Comparison of ENCODE assay signal across 8 cellular contexts in the genomic region with DNA sequence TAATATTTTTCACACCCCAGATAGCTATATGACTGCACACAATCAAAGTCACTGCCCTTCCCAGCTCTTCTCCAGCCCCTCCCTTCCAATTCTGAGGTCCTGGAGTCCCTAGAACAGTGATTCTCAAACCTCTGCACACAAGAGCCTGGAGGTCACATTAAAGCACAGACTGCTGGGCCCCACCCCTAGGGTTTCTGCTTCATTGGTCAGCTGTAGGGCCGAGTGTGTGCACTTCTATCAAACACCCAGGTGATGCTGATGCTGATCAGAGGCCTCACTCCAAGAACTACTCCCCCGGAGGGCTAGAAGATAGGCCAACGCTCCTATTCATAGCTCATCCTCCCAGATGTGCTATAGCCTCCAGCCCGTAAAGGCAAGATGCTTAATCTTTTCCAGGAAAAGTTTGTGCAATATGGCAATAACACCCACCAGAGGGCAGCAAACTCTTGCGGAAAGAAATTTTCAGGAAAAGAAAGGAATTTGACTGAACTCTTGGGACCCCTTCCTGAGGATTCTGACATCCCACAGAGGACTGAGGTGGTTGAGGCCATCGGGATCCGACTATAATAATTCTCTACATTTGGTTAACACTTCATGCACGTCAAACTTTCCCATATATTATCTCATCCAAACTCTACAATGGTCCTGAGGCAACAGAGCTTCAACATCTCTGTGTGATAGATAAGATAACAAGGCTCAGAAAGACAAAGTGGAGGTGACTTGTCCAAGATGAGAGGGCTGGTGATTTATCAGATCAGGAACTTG.
DNase-seq lines count a peak whose midpoint lies in the region; ATAC-seq and TF ChIP-seq lines count a peak whose summit lies in the region.

No MANE protein-coding gene starts in this region.

- H3K4me1 ChIP-seq in left ventricle myocardium inferior (no peaks in the 10 kb centered on the region), gastrocnemius medialis (peaks cover 12 to 19% of the 10 kb centered on the region in 2 donors)

- H3K27me3 Mint-ChIP-seq in activated T-cell treated with anti-CD3 and anti-CD28 coated beads, Interleukin-2, amount 50 U/mL, for 24 hours, result peaks cover 29% of the 10 kb centered on the region

- no peak for DNase-seq in activated T-cell treated with anti-CD3 and anti-CD28 coated beads, Interleukin-2, amount 50 U/mL, for 24 hours
- no peak for DNase-seq in activated T-cell treated with anti-CD3 and anti-CD28 coated beads, Interleukin-2, amount 50 U/mL, for 48 hours
- DNase-seq in NCI-H1048 (lab: John Stamatoyannopoulos, UW) (peak; percentile 38), left ventricle myocardium inferior (no peak), gastrocnemius medialis (no peak)

- TF ChIP-seq CTCF in WI38 (IDR thresholded peaks at IDR 0.05; ENCODE audit: low read depth, low read length), result peak; percentile 52
- TF ChIP-seq CTCF in left ventricle myocardium inferior (IDR thresholded peaks at IDR 0.05; ENCODE audit: borderline replicate concordance), result peak; percentile 76
- TF ChIP-seq CTCF in gastrocnemius medialis (IDR thresholded peaks at IDR 0.05 in 4 of 5, conservative IDR thresholded peaks at IDR 0.05 in 1 of 5), result peak; percentile 59 to 79 (median 68)

- H3K4me1 Mint-ChIP-seq in activated T-cell treated with anti-CD3 and anti-CD28 coated beads, Interleukin-2, amount 50 U/mL, for 24 hours (ENCODE audit: low read depth), result peaks cover 17% of the 10 kb centered on the region

- H3K4me3 Mint-ChIP-seq in activated T-cell treated with anti-CD3 and anti-CD28 coated beads, Interleukin-2, amount 50 U/mL, for 24 hours, result no peak overlapping the region

- peaks cover 13% of the 10 kb centered on the region for H3K27me3 ChIP-seq in left ventricle myocardium inferior (ENCODE audit: low read depth)
- H3K27me3 ChIP-seq in gastrocnemius medialis, result no peaks in the 10 kb centered on the region

- intact Hi-C loops in left ventricle myocardium inferior (cut with micrococcal nuclease) (loop anchor here (5.0 kb wide), 1 partner anchor 234 kb away; no protein-coding TSS in a partner anchor), gastrocnemius medialis (cut with DNase I; ENCODE audit: low total_unique reads) (no loop called here)

- no peak for TF ChIP-seq POLR2A in gastrocnemius medialis (IDR thresholded peaks at IDR 0.05)

- H3K4me3 ChIP-seq in WI38 (ENCODE audit: low read depth, low read length) (no peak overlapping the region), left ventricle myocardium inferior (no peak overlapping the region), gastrocnemius medialis (no peak overlapping the region)

- no peaks in the 10 kb centered on the region for H3K36me3 ChIP-seq in left ventricle myocardium inferior
- H3K36me3 ChIP-seq in gastrocnemius medialis, result no peaks in the 10 kb centered on the region

- H3K36me3 Mint-ChIP-seq in activated T-cell treated with anti-CD3 and anti-CD28 coated beads, Interleukin-2, amount 50 U/mL, for 24 hours (ENCODE audit: low read depth), result no peaks in the 10 kb centered on the region

- H3K9me3 ChIP-seq in left ventricle myocardium inferior (replicated peaks) (no peaks in the 10 kb centered on the region), gastrocnemius medialis (no peaks in the 10 kb centered on the region)

- ATAC-seq in gastrocnemius medialis (no peak), GM18502 (IDR thresholded peaks at IDR 0.05; ENCODE audit: poor library complexity, unreplicated experiment) (no peak), HG03432 (IDR thresholded peaks at IDR 0.05; ENCODE audit: unreplicated experiment) (no peak)

- H3K9me3 Mint-ChIP-seq in activated T-cell treated with anti-CD3 and anti-CD28 coated beads, Interleukin-2, amount 50 U/mL, for 24 hours, result no peaks in the 10 kb centered on the region

- in situ Hi-C loops in gastrocnemius medialis (cut with MboI; ENCODE audit: low sequenced_read_pairs in 4 of 4), result loop anchor here (10.0 to 25.0 kb wide), 2 partner anchors 71 to 509 kb away; partner anchors contain the start of gene COX7A2L (in 3 of the 4)

- H3K27ac ChIP-seq in left ventricle myocardium inferior (replicated peaks), result no peak overlapping the region
- peak overlapping the region; percentile 83 to 93 (median 90) for H3K27ac ChIP-seq in gastrocnemius medialis

- H3K27ac Mint-ChIP-seq in activated T-cell treated with anti-CD3 and anti-CD28 coated beads, Interleukin-2, amount 50 U/mL, for 24 hours, result peak overlapping the region; percentile 74
